8 cellular contexts compared by ENCODE assay signal in genomic region chr1:20787100-20787774, GRCh38. TPM values are rescaled to one million over a fixed set of nuclear protein-coding genes. Genes with fewer than 3 reads are reported as not detected.
A peak's percentile ranks its signal among the peaks of the same experiment; 100 is the strongest.
DNase-seq lines count a peak whose midpoint lies in the region; ATAC-seq and TF ChIP-seq lines count a peak whose summit lies in the region.

Gene HP1BP3, minus strand, starts transcription at chr1:20787307. Its CDS starts 6,867 bp downstream, at chr1:20780440.

- H3K27me3 ChIP-seq in adrenal gland (no peaks in the 10 kb centered on the region), prostate gland (replicated peaks; ENCODE audit: insufficient read depth) (no peaks in the 10 kb centered on the region), upper lobe of right lung (no peaks in the 10 kb centered on the region)

- peak; percentile 43 to 77 for TF ChIP-seq POLR2A in adrenal gland (IDR thresholded peaks at IDR 0.05)
- peak; percentile 33 for TF ChIP-seq POLR2A in prostate gland (IDR thresholded peaks at IDR 0.05)

- peak within 1 kb of the TSS; percentile 96 to 98 (median 97) for H3K27ac ChIP-seq in adrenal gland
- peak within 1 kb of the TSS; percentile 99 for H3K27ac ChIP-seq in prostate gland
- peak within 1 kb of the TSS; percentile 97 for H3K27ac ChIP-seq in upper lobe of right lung

- DNase-seq in NCI-H1092 (lab: John Stamatoyannopoulos, UW) (peak; percentile 73), adrenal gland (peak; percentile 72 to 85 (median 77)), left cardiac atrium (peak; percentile 76), prostate gland (ENCODE audit: low spot score) (peak; percentile 69), upper lobe of right lung (peak; percentile 92)

- no peaks in the 10 kb centered on the region for H3K36me3 ChIP-seq in adrenal gland (replicated peaks in 1 of 2)
- H3K36me3 ChIP-seq in prostate gland: no peaks in the 10 kb centered on the region
- no peaks in the 10 kb centered on the region for H3K36me3 ChIP-seq in upper lobe of right lung

- intact Hi-C loops in T-helper 1 cell treated with Interleukin-12 subunit alpha and Interleukin-12 subunit beta and Interleukin-4 antibody, amounts not matched to agents 30 ng/mL and 1 ng/mL, for 36 hours (cut with micrococcal nuclease): loop anchor here (1.0 to 5.0 kb wide), 7 partner anchors 54 to 1238 kb away; partner anchors contain the start of genes DDOST, ECE1, PINK1 and SH2D5
- intact Hi-C loops in adrenal gland (cut with DNase I): no loop called here
- intact Hi-C loops in left cardiac atrium (cut with DNase I): no loop called here
- intact Hi-C loops in prostate gland (cut with DNase I): loop anchor here (5.0 to 10.0 kb wide), 3 partner anchors 52 to 390 kb away; partner anchors contain the start of genes EIF4G3 and SH2D5
- intact Hi-C loops in upper lobe of right lung (cut with DNase I): no loop called here

- 0 to 2% (median 0%) methylated on average over 11 to 90 of the region's 90 CpGs for WGBS in adrenal gland, 4 donors
- 1% methylated on average over 25 of the region's 90 CpGs for WGBS in prostate gland

- ATAC-seq in HG02588 (IDR thresholded peaks at IDR 0.05; ENCODE audit: unreplicated experiment): peak; percentile 54
- ATAC-seq in left cardiac atrium: peak; percentile 85 to 90
- ATAC-seq in upper lobe of right lung: peak; percentile 89

- TF ChIP-seq CTCF in GM12875 (IDR thresholded peaks at IDR 0.05; ENCODE audit: borderline replicate concordance, insufficient read depth, low read depth, low read length) (no peak), adrenal gland (IDR thresholded peaks at IDR 0.05) (peak in 1 of 6 experiments; percentile 15), prostate gland (IDR thresholded peaks at IDR 0.05) (no peak), upper lobe of right lung (IDR thresholded peaks at IDR 0.05) (no peak)

- H3K4me3 ChIP-seq in GM12875 (ENCODE audit: low read depth, low read length) (peak within 1 kb of the TSS; percentile 99), adrenal gland (peak within 1 kb of the TSS; percentile 56 to 99 (median 90)), prostate gland (peak within 1 kb of the TSS; percentile 97), upper lobe of right lung (peak within 1 kb of the TSS; percentile 97)

- H3K4me1 ChIP-seq in adrenal gland (replicated peaks in 1 of 2): peaks cover 18 to 27% of the 10 kb centered on the region in 2 donors
- H3K4me1 ChIP-seq in prostate gland (replicated peaks): peaks cover 8% of the 10 kb centered on the region
- peaks cover 22% of the 10 kb centered on the region for H3K4me1 ChIP-seq in upper lobe of right lung

- H3K9me3 ChIP-seq in adrenal gland (replicated peaks in 1 of 3): no peaks in the 10 kb centered on the region
- no peaks in the 10 kb centered on the region for H3K9me3 ChIP-seq in prostate gland
- H3K9me3 ChIP-seq in upper lobe of right lung: no peaks in the 10 kb centered on the region

RNA-seq across cellular contexts. Expression of gene HP1BP3, which starts in this region (rescaled TPM):
- 267 and 275 TPM in 2 replicates for total RNA-seq in T-helper 1 cell treated with Interleukin-12 subunit alpha and Interleukin-12 subunit beta and Interleukin-4 antibody, amounts not matched to agents 30 ng/mL and 1 ng/mL, for 36 hours
- 100 to 1,000 TPM; 124 to 229 (median 183) TPM for total RNA-seq in adrenal gland
- polyA plus RNA-seq in adrenal gland: 100 to 1,000 TPM in 2 of 3 donors, 10 to 100 TPM in 1; 52.5 to 162 (median 114) TPM
- 100 to 1,000 TPM; 128 to 133 TPM for total RNA-seq in left cardiac atrium
- total RNA-seq in prostate gland: 100 to 1,000 TPM; 156 to 252 TPM
- 249 TPM for total RNA-seq in upper lobe of right lung

Comparison
In these comparisons a context has a peak if more than half of its experiments do, and no peak if none do; other contexts are left out.
1. Peak in every context shown above with its lines: DNase-seq, ATAC-seq, H3K4me3 ChIP-seq and H3K27ac ChIP-seq.
2. intact Hi-C loops: an anchor here in T-helper 1 cell treated with Interleukin-12 subunit alpha and Interleukin-12 subunit beta and Interleukin-4 antibody, amounts not matched to agents 30 ng/mL and 1 ng/mL, for 36 hours (1.0 to 5.0 kb wide) and prostate gland (5.0 to 10.0 kb wide); none called in adrenal gland, left cardiac atrium and upper lobe of right lung.